8 cellular contexts compared by ENCODE assay signal in the genomic region with DNA sequence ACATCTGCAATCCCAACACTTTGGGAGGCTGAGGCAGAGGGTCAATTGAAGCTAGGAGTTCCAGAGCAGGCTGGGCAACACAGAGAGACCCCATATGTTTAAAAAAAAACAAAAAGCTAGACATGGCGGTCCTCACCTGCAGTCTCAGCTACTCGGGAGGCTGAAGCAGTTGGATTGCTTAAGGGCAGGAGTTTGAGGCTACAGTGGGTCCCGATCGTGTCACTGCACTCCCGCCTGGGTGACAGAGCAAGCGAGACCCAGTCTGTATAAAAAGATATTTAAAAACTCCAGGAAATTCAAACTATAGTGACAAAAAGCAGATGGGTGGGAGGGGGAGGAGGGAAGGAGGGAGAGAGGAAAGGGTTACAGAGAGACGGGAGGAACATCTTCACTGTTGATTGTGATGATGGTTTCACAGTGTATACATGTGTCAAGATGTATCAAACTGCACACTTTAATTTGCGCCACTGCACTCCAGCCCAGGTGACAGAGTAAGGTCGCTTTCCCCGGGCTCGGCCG. TPM values are rescaled to one million over a fixed set of nuclear protein-coding genes. Genes with fewer than 3 reads are reported as not detected.
A peak's percentile ranks its signal among the peaks of the same experiment; 100 is the strongest.
DNase-seq lines count a peak whose midpoint lies in the region; ATAC-seq and TF ChIP-seq lines count a peak whose summit lies in the region.

No MANE protein-coding gene starts in this region.

- intact Hi-C loops in activated CD4-positive, alpha-beta T cell treated with anti-CD3 and anti-CD28 coated beads for 36 hours (cut with DNase I, micrococcal nuclease) = loop anchor here (2.0 to 5.0 kb wide), 4 partner anchors 19 to 444 kb away; a partner anchor contains a TSS
- intact Hi-C loops in colonic mucosa (cut with DNase I) = no loop called here
- intact Hi-C loops in naive thymus-derived CD4-positive, alpha-beta T cell (cut with micrococcal nuclease) = loop anchor here (1.0 to 5.0 kb wide), 6 partner anchors 13 to 1614 kb away; a partner anchor contains a TSS

- peaks cover 6% of the 10 kb centered on the region for H3K4me1 ChIP-seq in colonic mucosa
- peaks cover 8 to 10% of the 10 kb centered on the region in 2 donors for H3K4me1 ChIP-seq in naive thymus-derived CD4-positive, alpha-beta T cell (ENCODE audit: control insufficient read depth in 2 of 2, insufficient read depth in 2 of 2, low read length in 2 of 2)

- H3K27me3 Mint-ChIP-seq in activated CD4-positive, alpha-beta T cell treated with anti-CD3 and anti-CD28 coated beads for 36 hours = no peaks in the 10 kb centered on the region
- no peaks in the 10 kb centered on the region for H3K27me3 Mint-ChIP-seq in naive thymus-derived CD4-positive, alpha-beta T cell

- H3K9ac ChIP-seq in colonic mucosa (ENCODE audit: low read depth in 2 of 2, low read length in 2 of 2) = peak overlapping the region; percentile 90 to 98

- no peaks in the 10 kb centered on the region for H3K9me3 Mint-ChIP-seq in activated CD4-positive, alpha-beta T cell treated with anti-CD3 and anti-CD28 coated beads for 36 hours (ENCODE audit: low read depth)
- H3K9me3 Mint-ChIP-seq in naive thymus-derived CD4-positive, alpha-beta T cell = no peaks in the 10 kb centered on the region

- no peaks in the 10 kb centered on the region for H3K9me3 ChIP-seq in colonic mucosa
- H3K9me3 ChIP-seq in naive thymus-derived CD4-positive, alpha-beta T cell (ENCODE audit: control insufficient read depth in 2 of 3, low read length in 3 of 3) = no peaks in the 10 kb centered on the region

- DNase-seq in activated CD4-positive, alpha-beta T cell treated with anti-CD3 and anti-CD28 coated beads for 36 hours = peak; percentile 24
- no peak for DNase-seq in activated CD4-positive, alpha-beta T cell treated with anti-CD3 and anti-CD28 coated beads for 4 hours
- DNase-seq in NCI-H69 (lab: John Stamatoyannopoulos, UW) = peak; percentile 72
- DNase-seq in colonic mucosa = no peak
- DNase-seq in naive thymus-derived CD4-positive, alpha-beta T cell = no peak
- no peak for DNase-seq in H4 (ENCODE audit: low spot score)
- no peak for DNase-seq in hepatic stellate cell (ENCODE audit: low spot score)
- DNase-seq in iPS-NIHi7 (ENCODE audit: extremely low spot score) = no peak

- H3K4me3 ChIP-seq in colonic mucosa = peak overlapping the region; percentile 80
- H3K4me3 ChIP-seq in naive thymus-derived CD4-positive, alpha-beta T cell (ENCODE audit: low read length) = peak overlapping the region; percentile 99

- H3K27me3 ChIP-seq in colonic mucosa = no peaks in the 10 kb centered on the region
- no peaks in the 10 kb centered on the region for H3K27me3 ChIP-seq in naive thymus-derived CD4-positive, alpha-beta T cell (ENCODE audit: control insufficient read depth in 2 of 2, insufficient read depth in 2 of 2, low read length in 2 of 2)

- CTCF ChIA-PET in activated CD4-positive, alpha-beta T cell treated with anti-CD3 and anti-CD28 coated beads for 36 hours (lab: Charles Lee) = interaction anchor here (0.9 to 9.0 kb wide), 6 partner anchors 9 to 161 kb away, joined by 3 to 61 read pairs (median 4); no protein-coding TSS in a partner anchor
- CTCF ChIA-PET in naive thymus-derived CD4-positive, alpha-beta T cell (lab: Charles Lee) = interaction anchor here (1.4 to 1.8 kb wide), 2 partner anchors 17 to 19 kb away, joined by 5 to 13 read pairs; no protein-coding TSS in a partner anchor

- TF ChIP-seq CTCF in colonic mucosa (IDR thresholded peaks at IDR 0.05) = no peak

- H3K27ac ChIP-seq in colonic mucosa = peak overlapping the region; percentile 91
- peak overlapping the region; percentile 84 for H3K27ac ChIP-seq in naive thymus-derived CD4-positive, alpha-beta T cell (ENCODE audit: low read depth, low read length)

- H3K36me3 Mint-ChIP-seq in activated CD4-positive, alpha-beta T cell treated with anti-CD3 and anti-CD28 coated beads for 36 hours (ENCODE audit: low read depth) = peaks cover 13% of the 10 kb centered on the region
- peaks cover 0 to 13% (median 0%) of the 10 kb centered on the region in 5 donors for H3K36me3 Mint-ChIP-seq in naive thymus-derived CD4-positive, alpha-beta T cell

- H3K36me3 ChIP-seq in colonic mucosa = no peaks in the 10 kb centered on the region
- H3K36me3 ChIP-seq in naive thymus-derived CD4-positive, alpha-beta T cell (ENCODE audit: control insufficient read depth in 2 of 3, insufficient read depth in 3 of 3, low read length in 3 of 3) = peaks cover 0 to 3% (median 3%) of the 10 kb centered on the region in 3 experiments

- peaks cover 47% of the 10 kb centered on the region for H3K4me1 Mint-ChIP-seq in activated CD4-positive, alpha-beta T cell treated with anti-CD3 and anti-CD28 coated beads for 36 hours
- H3K4me1 Mint-ChIP-seq in naive thymus-derived CD4-positive, alpha-beta T cell = peaks cover 32 to 65% (median 52%) of the 10 kb centered on the region in 7 donors

- H3K27ac Mint-ChIP-seq in activated CD4-positive, alpha-beta T cell treated with anti-CD3 and anti-CD28 coated beads for 36 hours = peak overlapping the region; percentile 89
- peak overlapping the region; percentile 89 to 97 (median 96) for H3K27ac Mint-ChIP-seq in naive thymus-derived CD4-positive, alpha-beta T cell

- POLR2A ChIA-PET in activated CD4-positive, alpha-beta T cell treated with anti-CD3 and anti-CD28 coated beads for 36 hours (lab: Charles Lee) = no interaction called here
- POLR2A ChIA-PET in naive thymus-derived CD4-positive, alpha-beta T cell (lab: Charles Lee) = interaction anchor here (0.7 to 1.6 kb wide), 4 partner anchors 9 to 161 kb away, joined by 3 to 4 read pairs (median 3); no protein-coding TSS in a partner anchor

- ATAC-seq in activated CD4-positive, alpha-beta T cell treated with anti-CD3 and anti-CD28 coated beads for 36 hours = no peak
- ATAC-seq in naive thymus-derived CD4-positive, alpha-beta T cell = peak; percentile 36

- H3K4me3 Mint-ChIP-seq in activated CD4-positive, alpha-beta T cell treated with anti-CD3 and anti-CD28 coated beads for 36 hours = peak overlapping the region; percentile 91
- peak overlapping the region; percentile 84 to 96 (median 93) for H3K4me3 Mint-ChIP-seq in naive thymus-derived CD4-positive, alpha-beta T cell

RNA-seq across cellular contexts. Expression of a gene that starts 0.9 kb away (rescaled TPM):
- total RNA-seq in activated CD4-positive, alpha-beta T cell treated with anti-CD3 and anti-CD28 coated beads for 36 hours = 10 to 100 TPM; 13.7 to 25.7 TPM
- total RNA-seq in colonic mucosa = 10 to 100 TPM in 1 of 2 donors, 1 to 10 TPM in 1; 9.7 to 16.9 TPM
- total RNA-seq in naive thymus-derived CD4-positive, alpha-beta T cell = 10 to 100 TPM; 25.9 to 34.5 (median 30.6) TPM
- 10 to 100 TPM in 1 of 2 donors, 1 to 10 TPM in 1; 5.7 to 12.6 TPM for polyA plus RNA-seq in naive thymus-derived CD4-positive, alpha-beta T cell
- 2.7 and 4.9 TPM in 2 replicates for total RNA-seq in H4 (2014; rRNA removed; shearing (Covaris generic))

Comparison
In these comparisons a context has a peak if more than half of its experiments do, and no peak if none do; other contexts are left out.
1. DNase-seq: peak in activated CD4-positive, alpha-beta T cell treated with anti-CD3 and anti-CD28 coated beads for 36 hours (single experiment) and NCI-H69 (single experiment); none in activated CD4-positive, alpha-beta T cell treated with anti-CD3 and anti-CD28 coated beads for 4 hours (0 of 2), colonic mucosa (single experiment), naive thymus-derived CD4-positive, alpha-beta T cell (0 of 9), H4 (single experiment), hepatic stellate cell (single experiment) and iPS-NIHi7 (single experiment).